ENCODE assay signal across 2 cellular contexts in genomic region chr21:35616090-35616489, GRCh38.
TF ChIP-seq lines count a peak whose summit lies in the region.

No MANE protein-coding gene starts in this region.

TF ChIP-seq in SK-N-SH treated with all-trans-retinoic acid at 6 μM for 48 hours, 23 proteins besides CTCF, POLR2A, EP300 and RAD21 (continued from another document):
- no peak for TF ChIP-seq PATZ1 (CRISPR knock-in tag; IDR thresholded peaks at IDR 0.05; ENCODE audit: borderline replicate concordance)
- no peak for TF ChIP-seq OSR1 (CRISPR knock-in tag; IDR thresholded peaks at IDR 0.05)
- no peak for TF ChIP-seq ARNTL (CRISPR knock-in tag; IDR thresholded peaks at IDR 0.05; ENCODE audit: borderline replicate concordance, low read depth)
- no peak for TF ChIP-seq ZFP30 (CRISPR knock-in tag; IDR thresholded peaks at IDR 0.05)
- TF ChIP-seq ESRRG (CRISPR knock-in tag; IDR thresholded peaks at IDR 0.05): no peak
- no peak for TF ChIP-seq ZFP3 (CRISPR knock-in tag; IDR thresholded peaks at IDR 0.05)
- no peak for TF ChIP-seq TSHZ2 (CRISPR knock-in tag; IDR thresholded peaks at IDR 0.05)
- TF ChIP-seq PPARA (CRISPR knock-in tag; IDR thresholded peaks at IDR 0.05; ENCODE audit: borderline replicate concordance): no peak
- TF ChIP-seq TOX (CRISPR knock-in tag; IDR thresholded peaks at IDR 0.05; ENCODE audit: borderline replicate concordance): no peak
- no peak for TF ChIP-seq ZNF565 (CRISPR knock-in tag; conservative IDR thresholded peaks at IDR 0.05; ENCODE audit: low read depth)

TF ChIP-seq in WTC11, 78 proteins besides CTCF, POLR2A, EP300 and RAD21 (continued from another document):
- TF ChIP-seq, protein P1, sequence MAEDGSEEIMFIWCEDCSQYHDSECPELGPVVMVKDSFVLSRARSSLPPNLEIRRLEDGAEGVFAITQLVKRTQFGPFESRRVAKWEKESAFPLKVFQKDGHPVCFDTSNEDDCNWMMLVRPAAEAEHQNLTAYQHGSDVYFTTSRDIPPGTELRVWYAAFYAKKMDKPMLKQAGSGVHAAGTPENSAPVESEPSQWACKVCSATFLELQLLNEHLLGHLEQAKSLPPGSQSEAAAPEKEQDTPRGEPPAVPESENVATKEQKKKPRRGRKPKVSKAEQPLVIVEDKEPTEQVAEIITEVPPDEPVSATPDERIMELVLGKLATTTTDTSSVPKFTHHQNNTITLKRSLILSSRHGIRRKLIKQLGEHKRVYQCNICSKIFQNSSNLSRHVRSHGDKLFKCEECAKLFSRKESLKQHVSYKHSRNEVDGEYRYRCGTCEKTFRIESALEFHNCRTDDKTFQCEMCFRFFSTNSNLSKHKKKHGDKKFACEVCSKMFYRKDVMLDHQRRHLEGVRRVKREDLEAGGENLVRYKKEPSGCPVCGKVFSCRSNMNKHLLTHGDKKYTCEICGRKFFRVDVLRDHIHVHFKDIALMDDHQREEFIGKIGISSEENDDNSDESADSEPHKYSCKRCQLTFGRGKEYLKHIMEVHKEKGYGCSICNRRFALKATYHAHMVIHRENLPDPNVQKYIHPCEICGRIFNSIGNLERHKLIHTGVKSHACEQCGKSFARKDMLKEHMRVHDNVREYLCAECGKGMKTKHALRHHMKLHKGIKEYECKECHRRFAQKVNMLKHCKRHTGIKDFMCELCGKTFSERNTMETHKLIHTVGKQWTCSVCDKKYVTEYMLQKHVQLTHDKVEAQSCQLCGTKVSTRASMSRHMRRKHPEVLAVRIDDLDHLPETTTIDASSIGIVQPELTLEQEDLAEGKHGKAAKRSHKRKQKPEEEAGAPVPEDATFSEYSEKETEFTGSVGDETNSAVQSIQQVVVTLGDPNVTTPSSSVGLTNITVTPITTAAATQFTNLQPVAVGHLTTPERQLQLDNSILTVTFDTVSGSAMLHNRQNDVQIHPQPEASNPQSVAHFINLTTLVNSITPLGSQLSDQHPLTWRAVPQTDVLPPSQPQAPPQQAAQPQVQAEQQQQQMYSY (CRISPR knock-in tag; IDR thresholded peaks at IDR 0.05): no peak
- TF ChIP-seq TCF7 (CRISPR knock-in tag; IDR thresholded peaks at IDR 0.05; ENCODE audit: low read depth) (no peak), ZSCAN18 (CRISPR knock-in tag; IDR thresholded peaks at IDR 0.05) (no peak), ATF1 (CRISPR knock-in tag; IDR thresholded peaks at IDR 0.05) (no peak)
- TF ChIP-seq, protein P2, sequence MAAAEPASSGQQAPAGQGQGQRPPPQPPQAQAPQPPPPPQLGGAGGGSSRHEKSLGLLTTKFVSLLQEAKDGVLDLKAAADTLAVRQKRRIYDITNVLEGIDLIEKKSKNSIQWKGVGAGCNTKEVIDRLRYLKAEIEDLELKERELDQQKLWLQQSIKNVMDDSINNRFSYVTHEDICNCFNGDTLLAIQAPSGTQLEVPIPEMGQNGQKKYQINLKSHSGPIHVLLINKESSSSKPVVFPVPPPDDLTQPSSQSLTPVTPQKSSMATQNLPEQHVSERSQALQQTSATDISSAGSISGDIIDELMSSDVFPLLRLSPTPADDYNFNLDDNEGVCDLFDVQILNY (CRISPR knock-in tag; IDR thresholded peaks at IDR 0.05): no peak
